In the genomic region with DNA sequence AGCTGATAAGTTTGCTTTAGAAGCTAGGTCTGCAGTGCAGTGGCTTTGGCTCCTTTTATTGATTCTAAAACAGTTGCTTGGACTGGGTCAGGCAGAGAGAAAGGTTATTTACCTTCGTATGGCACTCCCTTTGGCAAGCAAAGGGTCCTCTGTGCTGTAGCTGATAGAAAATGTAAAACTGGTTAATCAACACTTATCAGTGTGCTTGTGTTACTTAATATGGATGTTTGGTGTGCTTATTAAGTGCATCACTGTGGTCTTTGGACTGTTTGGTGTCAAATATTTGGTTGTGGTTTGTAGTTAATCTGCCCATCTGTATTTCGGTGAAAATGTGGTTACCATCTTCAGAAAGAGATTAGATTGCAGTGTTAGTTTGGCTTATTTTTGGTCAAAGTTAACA, we compare ENCODE assay signal across 11 cellular contexts. TPM values are rescaled to one million over a fixed set of nuclear protein-coding genes. Genes with fewer than 3 reads are reported as not detected.
A peak's percentile ranks its signal among the peaks of the same experiment; 100 is the strongest.
DNase-seq lines count a peak whose midpoint lies in the region; ATAC-seq, FAIRE-seq and TF ChIP-seq lines count a peak whose summit lies in the region.
"Had no signal": no experiment of that assay in that cellular context is flagged by ENCODE, and none has a peak within 500 bp of the region (broad histone marks: within the 10 kb centered on the region; RNA-seq: fewer than 3 reads in every experiment).

No MANE protein-coding gene starts in this region.

- FAIRE-seq in GM18507 (lab: Jason Lieb, UNC): peak; percentile 81

- H3K27me3 Mint-ChIP-seq in activated T-cell treated with anti-CD3 and anti-CD28 coated beads, Interleukin-2, amount 50 U/mL, for 4 hours (ENCODE audit: low read depth): no peaks in the 10 kb centered on the region

- no peaks in the 10 kb centered on the region for H3K27me3 ChIP-seq in upper lobe of right lung

- H3K9me3 ChIP-seq in upper lobe of right lung: peaks cover under 1% of the 10 kb centered on the region

- ATAC-seq in GM21723 (IDR thresholded peaks at IDR 0.05; ENCODE audit: unreplicated experiment): peak; percentile 47
- peak; percentile 32 for ATAC-seq in HG03439 (IDR thresholded peaks at IDR 0.05; ENCODE audit: unreplicated experiment)
- no peak for ATAC-seq in activated T-cell treated with anti-CD3 and anti-CD28 coated beads, Interleukin-2, amount 50 U/mL, for 4 hours
- no peak for ATAC-seq in GM18873 (IDR thresholded peaks at IDR 0.05; ENCODE audit: low FRiP score, unreplicated experiment)
- no peak for ATAC-seq in upper lobe of right lung
- ATAC-seq: activated T-cell treated with anti-CD3 and anti-CD28 coated beads, Interleukin-2, amount 50 U/mL, for 72 hours had no signal

- H3K27ac ChIP-seq in upper lobe of right lung: no peak overlapping the region
- H3K27ac ChIP-seq: psoas muscle had no signal

- peaks cover 4% of the 10 kb centered on the region for H3K9me3 Mint-ChIP-seq in activated T-cell treated with anti-CD3 and anti-CD28 coated beads, Interleukin-2, amount 50 U/mL, for 4 hours

- H3K4me3 ChIP-seq in fibroblast of the aortic adventitia (ENCODE audit: low read depth, low read length) (no peak overlapping the region), upper lobe of right lung (no peak overlapping the region)
- H3K4me3 ChIP-seq: psoas muscle had no signal

- peaks cover 17% of the 10 kb centered on the region for H3K4me1 Mint-ChIP-seq in activated T-cell treated with anti-CD3 and anti-CD28 coated beads, Interleukin-2, amount 50 U/mL, for 4 hours (ENCODE audit: low read depth)

- peaks cover 4% of the 10 kb centered on the region for H3K36me3 Mint-ChIP-seq in activated T-cell treated with anti-CD3 and anti-CD28 coated beads, Interleukin-2, amount 50 U/mL, for 4 hours (ENCODE audit: insufficient read depth)

- TF ChIP-seq CTCF in fibroblast of the aortic adventitia (IDR thresholded peaks at IDR 0.05; ENCODE audit: insufficient read depth, low read length): no peak
- no peak for TF ChIP-seq CTCF in upper lobe of right lung (IDR thresholded peaks at IDR 0.05)

- no peaks in the 10 kb centered on the region for H3K4me1 ChIP-seq in upper lobe of right lung

- intact Hi-C loops in upper lobe of right lung (cut with DNase I): no loop called here

- DNase-seq in GM18507 (ENCODE audit: extremely low spot score, insufficient read length, low read depth) (no peak), fibroblast of the aortic adventitia (ENCODE audit: low read depth) (peak; percentile 28), NCI-H524 (lab: John Stamatoyannopoulos, UW) (no peak), upper lobe of right lung (no peak)
- no peak for DNase-seq in activated T-cell treated with anti-CD3 and anti-CD28 coated beads, Interleukin-2, amount 50 U/mL, for 4 hours
- DNase-seq: activated T-cell treated with anti-CD3 and anti-CD28 coated beads, Interleukin-2, amount 50 U/mL, for 72 hours; NCI-H1417; psoas muscle had no signal

- no peaks in the 10 kb centered on the region for H3K36me3 ChIP-seq in upper lobe of right lung

- no peak overlapping the region for H3K4me3 Mint-ChIP-seq in activated T-cell treated with anti-CD3 and anti-CD28 coated beads, Interleukin-2, amount 50 U/mL, for 4 hours
- H3K4me3 Mint-ChIP-seq: activated T-cell treated with anti-CD3 and anti-CD28 coated beads, Interleukin-2, amount 50 U/mL, for 72 hours had no signal

RNA-seq across cellular contexts. Expression of a gene that starts 16.0 kb away (rescaled TPM):
- total RNA-seq in fibroblast of the aortic adventitia (ENCODE audit: low replicate concordance) (36.7 and 49.1 TPM in 2 replicates), upper lobe of right lung (45.9 TPM)
- total RNA-seq in activated T-cell treated with anti-CD3 and anti-CD28 coated beads, Interleukin-2, amount 50 U/mL, for 4 hours: 10 to 100 TPM in 2 of 3 donors, 1 to 10 TPM in 1; 8.7 to 11.5 (median 10.4) TPM

Comparison
In these comparisons a context has a peak if more than half of its experiments do, and no peak if none do; other contexts are left out.
1. ATAC-seq: peak in GM21723 (single experiment) and HG03439 (single experiment); none in activated T-cell treated with anti-CD3 and anti-CD28 coated beads, Interleukin-2, amount 50 U/mL, for 4 hours (0 of 2), GM18873 (single experiment) and upper lobe of right lung (single experiment).